ENCODE assay signal across 8 cellular contexts in the genomic region with DNA sequence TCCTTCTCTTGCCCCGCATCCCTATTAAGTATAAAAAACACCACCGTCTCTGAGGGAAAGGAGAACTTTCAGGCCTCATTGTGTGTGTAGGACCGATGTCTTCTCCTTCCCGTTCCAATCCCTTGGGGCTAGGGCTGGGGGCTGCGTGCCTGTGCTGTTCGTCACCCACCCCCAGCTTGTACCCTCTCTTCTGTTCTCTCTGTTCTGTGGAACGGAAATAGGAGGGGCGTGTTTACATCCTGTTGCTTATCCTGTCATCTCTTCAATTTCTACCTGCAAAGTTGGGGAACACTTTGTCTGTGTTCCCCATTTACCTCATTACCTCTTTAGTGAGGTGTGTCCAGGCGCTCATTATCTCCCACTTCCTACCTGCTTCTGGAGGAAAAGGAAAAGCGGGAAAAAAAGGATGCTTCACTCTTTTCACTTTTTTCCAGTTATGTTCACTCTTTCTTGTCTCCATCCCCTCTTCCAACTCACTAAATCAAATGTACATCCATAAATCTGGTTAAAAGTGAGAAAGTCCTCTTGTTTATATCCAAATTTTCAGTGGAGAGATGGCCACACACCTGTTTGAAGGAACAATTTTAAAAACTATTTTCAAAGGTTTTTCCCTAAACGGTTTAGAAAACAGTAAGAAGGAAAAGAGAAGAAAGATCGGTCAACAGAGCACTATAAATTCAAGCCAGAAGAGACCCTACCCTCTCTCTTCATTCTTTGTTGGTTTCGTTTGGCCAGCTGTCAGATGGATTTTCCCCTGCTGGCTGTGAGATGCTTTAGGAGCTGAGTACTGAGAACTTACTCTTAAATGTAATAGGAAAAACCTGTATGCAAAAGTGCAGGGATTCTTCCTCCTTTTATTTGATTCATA. TPM values are rescaled to one million over a fixed set of nuclear protein-coding genes. Genes with fewer than 3 reads are reported as not detected.
A peak's percentile ranks its signal among the peaks of the same experiment; 100 is the strongest.
DNase-seq lines count a peak whose midpoint lies in the region; ATAC-seq, FAIRE-seq and TF ChIP-seq lines count a peak whose summit lies in the region.

No MANE protein-coding gene starts in this region.

- intact Hi-C loops in PC-3 (cut with micrococcal nuclease), result no loop called here

- peak; percentile 31 for FAIRE-seq in GM12891 (lab: Jason Lieb, UNC)

- no peaks in the 10 kb centered on the region for H3K9me3 ChIP-seq in PC-3 (ENCODE audit: low read length)
- H3K9me3 ChIP-seq in right atrium auricular region, result no peaks in the 10 kb centered on the region
- no peaks in the 10 kb centered on the region for H3K9me3 ChIP-seq in skeletal muscle satellite cell (replicated peaks; ENCODE audit: low read length)

- ATAC-seq in HG02642 (IDR thresholded peaks at IDR 0.05; ENCODE audit: poor library complexity, unreplicated experiment), result peak; percentile 30
- peak; percentile 14 for ATAC-seq in PC-3

- peaks cover 41% of the 10 kb centered on the region for H3K36me3 Mint-ChIP-seq in activated naive CD4-positive, alpha-beta T cell treated with anti-CD3 and anti-CD28 coated beads, Interleukin-2, amount 10 ng/mL, durations not matched to agents 7 days and 5 days

- DNase-seq in GM12891 (ENCODE audit: insufficient read length, low spot score) (peak; percentile 37), PC-3 (no peak), right atrium auricular region (ENCODE audit: low spot score) (no peak), ecto neural progenitor cell (ENCODE audit: low spot score) (no peak), A172 (ENCODE audit: low spot score) (no peak)
- peak; percentile 79 for DNase-seq in activated naive CD4-positive, alpha-beta T cell treated with anti-CD3 and anti-CD28 coated beads, Interleukin-2, amount 10 ng/mL, durations not matched to agents 7 days and 5 days

- no peaks in the 10 kb centered on the region for H3K9me3 Mint-ChIP-seq in activated naive CD4-positive, alpha-beta T cell treated with anti-CD3 and anti-CD28 coated beads, Interleukin-2, amount 10 ng/mL, durations not matched to agents 7 days and 5 days

- H3K9ac ChIP-seq in PC-3 (ENCODE audit: low read length) (peak overlapping the region; percentile 94), skeletal muscle satellite cell (ENCODE audit: low read depth, low read length) (peak overlapping the region; percentile 82)

- H3K9me2 ChIP-seq in PC-3 (replicated peaks; ENCODE audit: low read length), result no peaks in the 10 kb centered on the region

- H3K27me3 Mint-ChIP-seq in activated naive CD4-positive, alpha-beta T cell treated with anti-CD3 and anti-CD28 coated beads, Interleukin-2, amount 10 ng/mL, durations not matched to agents 7 days and 5 days, result no peaks in the 10 kb centered on the region

- H3K4me1 Mint-ChIP-seq in activated naive CD4-positive, alpha-beta T cell treated with anti-CD3 and anti-CD28 coated beads, Interleukin-2, amount 10 ng/mL, durations not matched to agents 7 days and 5 days, result peaks cover 56% of the 10 kb centered on the region

- H3K4me3 ChIP-seq in PC-3 (ENCODE audit: low read length) (peak overlapping the region; percentile 99), right atrium auricular region (peak overlapping the region; percentile 74 to 92), skeletal muscle satellite cell (ENCODE audit: low read length) (peak overlapping the region; percentile 97)

- peaks cover 9% of the 10 kb centered on the region for H3F3A ChIP-seq in PC-3 (ENCODE audit: low read length, unreplicated experiment)

- BruUV-seq in PC-3 (replicated peaks; lab: Mats Ljungman, UMichigan), result no TSS peak

- no peak for TF ChIP-seq CTCF in PC-3 (conservative IDR thresholded peaks at IDR 0.05; ENCODE audit: low read depth, low read length)
- no peak for TF ChIP-seq CTCF in right atrium auricular region (IDR thresholded peaks at IDR 0.05)

- H3K27me3 ChIP-seq in PC-3 (ENCODE audit: low read length) (no peaks in the 10 kb centered on the region), right atrium auricular region (no peaks in the 10 kb centered on the region), skeletal muscle satellite cell (ENCODE audit: control insufficient read depth, insufficient read depth, low read length) (no peaks in the 10 kb centered on the region)

- H3K79me2 ChIP-seq in PC-3 (ENCODE audit: low read length), result peaks cover 44% of the 10 kb centered on the region

- H4K20me1 ChIP-seq in PC-3 (ENCODE audit: low read length), result peaks cover 34% of the 10 kb centered on the region

- POLR2A ChIA-PET in PC-3 (lab: Charles Lee; ENCODE audit: unreplicated experiment), result interaction anchor here (0.7 kb wide), 1 partner anchor 132 kb away, joined by 9 read pairs; no protein-coding TSS in a partner anchor

- peak overlapping the region; percentile 99 for H3K27ac Mint-ChIP-seq in activated naive CD4-positive, alpha-beta T cell treated with anti-CD3 and anti-CD28 coated beads, Interleukin-2, amount 10 ng/mL, durations not matched to agents 7 days and 5 days

- H3K4me1 ChIP-seq in PC-3 (ENCODE audit: insufficient read depth, low read length) (peaks cover 47% of the 10 kb centered on the region), right atrium auricular region (peaks cover 0 to 41% of the 10 kb centered on the region in 2 donors), skeletal muscle satellite cell (ENCODE audit: control insufficient read depth, insufficient read depth, low read length) (peaks cover 47% of the 10 kb centered on the region)

- peak overlapping the region; percentile 98 for H2AFZ ChIP-seq in PC-3 (ENCODE audit: low read length)

- peak overlapping the region; percentile 97 for H3K4me3 Mint-ChIP-seq in activated naive CD4-positive, alpha-beta T cell treated with anti-CD3 and anti-CD28 coated beads, Interleukin-2, amount 10 ng/mL, durations not matched to agents 7 days and 5 days

- peaks cover 33% of the 10 kb centered on the region for H3K36me3 ChIP-seq in PC-3 (ENCODE audit: low read depth, low read length)
- peaks cover 40% of the 10 kb centered on the region for H3K36me3 ChIP-seq in right atrium auricular region
- H3K36me3 ChIP-seq in skeletal muscle satellite cell (ENCODE audit: insufficient read depth, low read length), result peaks cover 25% of the 10 kb centered on the region

- H3K27ac ChIP-seq in PC-3 (ENCODE audit: low read length) (peak overlapping the region; percentile 66), right atrium auricular region (peak overlapping the region; percentile 98)

- TF ChIP-seq POLR2A in GM12891 (IDR thresholded peaks at IDR 0.05; ENCODE audit: low read depth, low read length), result peak; percentile 88

- peak overlapping the region; percentile 98 for H3K4me2 ChIP-seq in PC-3 (ENCODE audit: low read length)
- peak overlapping the region; percentile 92 for H3K4me2 ChIP-seq in skeletal muscle satellite cell (ENCODE audit: low read length)

- CTCF ChIA-PET in PC-3 (lab: Charles Lee), result interaction anchor here (0.7 kb wide), 1 partner anchor 10 kb away, joined by 3 read pairs; no protein-coding TSS in a partner anchor
- CTCF ChIA-PET in activated naive CD4-positive, alpha-beta T cell treated with anti-CD3 and anti-CD28 coated beads, Interleukin-2, amount 10 ng/mL, durations not matched to agents 7 days and 5 days (lab: Charles Lee), result interaction anchor here (1.1 to 11.5 kb wide), 3 partner anchors 10 to 21 kb away, joined by 4 to 132 read pairs (median 37); no protein-coding TSS in a partner anchor

TF ChIP-seq in GM12891, 5 proteins besides CTCF, POLR2A, EP300 and RAD21:
- TF ChIP-seq SPI1 (IDR thresholded peaks at IDR 0.05; ENCODE audit: low read depth, low read length), result peak; percentile 49; the same call in 1 of the 2 replicates
- peak; percentile 81 for TF ChIP-seq POLR2AphosphoS5 (IDR thresholded peaks at IDR 0.05; ENCODE audit: low read depth, low read length)
- TF ChIP-seq POU2F2 (IDR thresholded peaks at IDR 0.05; ENCODE audit: low read depth, low read length), result peak; percentile 57; the same call in 1 of the 2 replicates
- TF ChIP-seq PAX5 (IDR thresholded peaks at IDR 0.05; ENCODE audit: insufficient read depth, low read length, severe bottlenecking), result no peak
- TF ChIP-seq TAF1 (IDR thresholded peaks at IDR 0.05; ENCODE audit: low read depth, low read length), result peak; percentile 70; the same call in 1 of the 2 replicates

RNA-seq across cellular contexts. Expression of a gene that starts 1.0 kb away (rescaled TPM):
- 129 TPM for polyA plus RNA-seq in GM12891 (2012; ENCODE audit: low read depth, missing spikeins)
- total RNA-seq in PC-3 (2014; rRNA removed) (45.3 and 66.6 TPM in 2 replicates), right atrium auricular region (1,000 to 10,000 TPM in 1 of 2 donors, 100 to 1,000 TPM in 1; 898 to 1,186 TPM)
- total RNA-seq in skeletal muscle satellite cell (2012; rRNA removed), result 139 and 159 TPM in 2 replicates
- total RNA-seq in A172 (2014; rRNA removed; shearing (Covaris generic)), result 14.1 and 14.4 TPM in 2 replicates

RNA-seq across cellular contexts. Expression of a gene that starts 24.1 kb away (rescaled TPM):
- not detected for polyA plus RNA-seq in GM12891 (2012; ENCODE audit: low read depth, missing spikeins)
- total RNA-seq in PC-3 (2014; rRNA removed) (not detected in 2 replicates), right atrium auricular region (100 to 1,000 TPM in 1 of 2 donors, 10 to 100 TPM in 1; 73.3 to 153 TPM)
- total RNA-seq in skeletal muscle satellite cell (2012; rRNA removed), result 2.2 TPM in 1 of 2 replicates, not detected in the other
- total RNA-seq in A172 (2014; rRNA removed; shearing (Covaris generic)), result not detected in 2 replicates

RNA-seq across cellular contexts. Expression of a gene that starts 32.9 kb away (rescaled TPM):
- polyA plus RNA-seq in GM12891 (2012; ENCODE audit: low read depth, missing spikeins), result 28.2 TPM
- total RNA-seq in PC-3 (2014; rRNA removed) (3.7 and 8.4 TPM in 2 replicates), right atrium auricular region (10 to 100 TPM; 36.4 to 45.2 TPM)
- total RNA-seq in skeletal muscle satellite cell (2012; rRNA removed), result 7.9 TPM in 2 replicates
- 21.0 and 24.0 TPM in 2 replicates for total RNA-seq in A172 (2014; rRNA removed; shearing (Covaris generic))

RNA-seq across cellular contexts. Expression of a gene that starts 33.0 kb away (rescaled TPM):
- 1.5 TPM for polyA plus RNA-seq in GM12891 (2012; ENCODE audit: low read depth, missing spikeins)
- total RNA-seq in PC-3 (2014; rRNA removed) (0.29 and 2.8 TPM in 2 replicates), right atrium auricular region (1 to 10 TPM; 1.5 to 3.4 TPM)
- total RNA-seq in skeletal muscle satellite cell (2012; rRNA removed), result 0.87 and 1.3 TPM in 2 replicates
- total RNA-seq in A172 (2014; rRNA removed; shearing (Covaris generic)), result 2.4 and 2.5 TPM in 2 replicates

RNA-seq across cellular contexts. Expression of a gene that starts 39.6 kb away (rescaled TPM):
- 6.1 TPM for polyA plus RNA-seq in GM12891 (2012; ENCODE audit: low read depth, missing spikeins)
- total RNA-seq in PC-3 (2014; rRNA removed), result 12.5 and 13.6 TPM in 2 replicates
- total RNA-seq in right atrium auricular region, result 10 to 100 TPM; 26.6 to 36.6 TPM
- total RNA-seq in skeletal muscle satellite cell (2012; rRNA removed), result 22.6 and 23.2 TPM in 2 replicates
- 33.9 and 34.6 TPM in 2 replicates for total RNA-seq in A172 (2014; rRNA removed; shearing (Covaris generic))

Comparison
In these comparisons a context has a peak if more than half of its experiments do, and no peak if none do; other contexts are left out.
1. DNase-seq: peak in GM12891 (single experiment) and activated naive CD4-positive, alpha-beta T cell treated with anti-CD3 and anti-CD28 coated beads, Interleukin-2, amount 10 ng/mL, durations not matched to agents 7 days and 5 days (single experiment); none in PC-3 (single experiment), right atrium auricular region (single experiment), ecto neural progenitor cell (single experiment) and A172 (single experiment).
2. RNA of a gene that starts 1.0 kb away (total RNA-seq): 898 to 1,186 TPM in right atrium auricular region; 45.3 to 66.6 TPM in PC-3 and 14.1 to 14.4 TPM in A172; every median in the first group is over 10 times any median in the second.
3. RNA of a gene that starts 24.1 kb away (total RNA-seq): 73.3 to 153 TPM in right atrium auricular region; not detected in PC-3 and not detected in A172; every median in the first group is over 10 times any median in the second.
4. Peak in every context shown above with its lines, with median percentiles within 50 percentile points of each other: H3K4me3 ChIP-seq.